20 cellular contexts compared by ENCODE assay signal in the genomic region with DNA sequence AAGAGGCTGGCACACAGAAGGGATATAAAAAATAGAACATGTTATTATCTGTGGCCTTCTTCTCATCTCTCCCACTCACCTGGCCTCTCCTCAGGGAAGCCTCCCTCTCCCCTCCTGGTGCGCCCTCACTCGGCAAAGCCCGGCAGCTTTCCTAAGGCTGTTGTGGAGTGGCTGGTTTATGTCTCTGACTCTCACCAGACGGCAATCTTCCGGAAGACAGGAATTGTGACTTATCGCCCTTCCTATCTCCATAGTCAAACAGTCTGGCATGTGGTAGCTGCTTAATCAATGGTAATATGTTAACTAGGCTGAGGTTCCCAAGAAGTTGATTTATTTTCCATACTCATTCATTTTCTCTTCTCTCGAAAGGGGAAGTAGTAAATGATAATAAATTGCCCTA.
A peak's percentile ranks its signal among the peaks of the same experiment; 100 is the strongest.
DNase-seq lines count a peak whose midpoint lies in the region; ATAC-seq and TF ChIP-seq lines count a peak whose summit lies in the region.
"Had no signal": no experiment of that assay in that cellular context is flagged by ENCODE, and none has a peak within 500 bp of the region (broad histone marks: within the 10 kb centered on the region; RNA-seq: fewer than 3 reads in every experiment).

No MANE protein-coding gene starts in this region.

- ATAC-seq in effector memory CD8-positive, alpha-beta T cell (replicated peaks) = no peak
- ATAC-seq in HG03439 (IDR thresholded peaks at IDR 0.05; ENCODE audit: unreplicated experiment) = no peak
- ATAC-seq: Right ventricle myocardium inferior had no signal

- DNase-seq in NCI-H2227 (lab: John Stamatoyannopoulos, UW; ENCODE audit: unreplicated experiment) (peak; percentile 6), NCI-H2227 treated with DMSO at 0.1 percent for 48 hours (lab: John Stamatoyannopoulos, UW) (no peak), progenitor cell of endocrine pancreas (ENCODE audit: low spot score, unreplicated experiment) (no peak), LoVo (ENCODE audit: low spot score) (no peak), NCI-H1105 treated with DMSO at 0.1 percent for 48 hours (lab: John Stamatoyannopoulos, UW) (no peak)
- no peak for DNase-seq in effector memory CD8-positive, alpha-beta T cell
- no peak for DNase-seq in activated CD8-positive, alpha-beta memory T cell treated with anti-CD3 and anti-CD28 coated beads, Interleukin-2, amount 50 U/mL, for 48 hours
- DNase-seq: Caco-2; CD4-positive, alpha-beta T cell; DMS53; NCI-H1048; NCI-H1436 treated with DMSO at 0.1 percent for 48 hours; NCI-H2029; NCI-H2171; NCI-H510A; NCI-H748 treated with DMSO at 0.1 percent for 48 hours; NK-92 treated with Interleukin-12 subunit alpha and Interleukin-12 subunit beta, amount 100 ng/mL, for 24 hours had no signal

- H3K4me1 Mint-ChIP-seq in effector memory CD8-positive, alpha-beta T cell (ENCODE audit: low read depth in 2 of 2) = peaks cover 26 to 37% of the 10 kb centered on the region in 2 donors
- H3K4me1 Mint-ChIP-seq in progenitor cell of endocrine pancreas (ENCODE audit: low read depth) = peaks cover 21% of the 10 kb centered on the region

- H3K4me3 Mint-ChIP-seq in effector memory CD8-positive, alpha-beta T cell = no peak overlapping the region
- peak overlapping the region; percentile 28 for H3K4me3 Mint-ChIP-seq in progenitor cell of endocrine pancreas (ENCODE audit: low read depth)
- H3K4me3 Mint-ChIP-seq: B cell; CD4-positive, alpha-beta T cell had no signal

- H3K36me3 Mint-ChIP-seq in effector memory CD8-positive, alpha-beta T cell (ENCODE audit: insufficient read depth) = peaks cover 3% of the 10 kb centered on the region
- H3K36me3 Mint-ChIP-seq in progenitor cell of endocrine pancreas (ENCODE audit: insufficient read depth) = peaks cover 5% of the 10 kb centered on the region

- no peaks in the 10 kb centered on the region for H3K9me3 Mint-ChIP-seq in effector memory CD8-positive, alpha-beta T cell
- H3K9me3 Mint-ChIP-seq in progenitor cell of endocrine pancreas (ENCODE audit: low read depth) = peaks cover 4% of the 10 kb centered on the region
- H3K9me3 Mint-ChIP-seq: CD4-positive, alpha-beta T cell had no signal

- no peaks in the 10 kb centered on the region for H3K27me3 Mint-ChIP-seq in effector memory CD8-positive, alpha-beta T cell
- peaks cover 87% of the 10 kb centered on the region for H3K27me3 Mint-ChIP-seq in progenitor cell of endocrine pancreas
- H3K27me3 Mint-ChIP-seq: B cell; CD4-positive, alpha-beta T cell had no signal

- H3K27ac Mint-ChIP-seq in effector memory CD8-positive, alpha-beta T cell = peak overlapping the region; percentile 28 to 75
- H3K27ac Mint-ChIP-seq in progenitor cell of endocrine pancreas = no peak overlapping the region
- H3K27ac Mint-ChIP-seq: B cell; CD4-positive, alpha-beta T cell had no signal

- peak; percentile 39 for TF ChIP-seq CTCF in progenitor cell of endocrine pancreas (IDR thresholded peaks at IDR 0.05; ENCODE audit: unreplicated experiment)
